8 cellular contexts compared by ENCODE assay signal in genomic region chr16:89720520-89720858, GRCh38. TPM values are rescaled to one million over a fixed set of nuclear protein-coding genes. Genes with fewer than 3 reads are reported as not detected.
DNase-seq lines count a peak whose midpoint lies in the region; ATAC-seq and TF ChIP-seq lines count a peak whose summit lies in the region.

No MANE protein-coding gene starts in this region.

- peak overlapping the region; percentile 86 for H3K27ac ChIP-seq in parathyroid adenoma

- peak; percentile 51 for DNase-seq in activated naive CD4-positive, alpha-beta T cell treated with anti-CD3 and anti-CD28 coated beads, Interleukin-2, amount 10 ng/mL, durations not matched to agents 7 days and 5 days
- no peak for DNase-seq in activated naive CD4-positive, alpha-beta T cell treated with Interleukin-2 at 50 U/mL for 16 hours
- DNase-seq in activated B cell treated with CpG ODN at 0.5 μM for 24 hours (no peak), glomerular visceral epithelial cell (ENCODE audit: extremely low spot score) (peak; percentile 16), KBM-7 (no peak), NCI-H2029 treated with DMSO at 0.1 percent for 48 hours (lab: John Stamatoyannopoulos, UW) (no peak)

- in situ Hi-C loops in KBM-7 (cut with MboI; ENCODE audit: low pct_unique_long_range_greater_than_20kb, low sequenced_read_pairs) = no loop called here

- H3K4me3 ChIP-seq in parathyroid adenoma (ENCODE audit: low read depth, low read length) = peak overlapping the region; percentile 78

- peak; percentile 22 for ATAC-seq in HG03045 (IDR thresholded peaks at IDR 0.05; ENCODE audit: unreplicated experiment)
- ATAC-seq in activated B cell treated with CpG ODN at 0.5 μM for 24 hours (ENCODE audit: low read depth) = peak; percentile 3

- H3K4me1 ChIP-seq in parathyroid adenoma = no peaks in the 10 kb centered on the region

- H3K27me3 ChIP-seq in parathyroid adenoma (ENCODE audit: control insufficient read depth, insufficient read depth, low read length) = no peaks in the 10 kb centered on the region

- peak overlapping the region; percentile 72 for H3K4me3 Mint-ChIP-seq in activated naive CD4-positive, alpha-beta T cell treated with anti-CD3 and anti-CD28 coated beads, Interleukin-2, amount 10 ng/mL, durations not matched to agents 7 days and 5 days
- H3K4me3 Mint-ChIP-seq in activated B cell treated with CpG ODN at 0.5 μM for 24 hours = peak overlapping the region; percentile 71

- H3K4me1 Mint-ChIP-seq in activated naive CD4-positive, alpha-beta T cell treated with anti-CD3 and anti-CD28 coated beads, Interleukin-2, amount 10 ng/mL, durations not matched to agents 7 days and 5 days = peaks cover 37% of the 10 kb centered on the region
- peaks cover 35% of the 10 kb centered on the region for H3K4me1 Mint-ChIP-seq in activated B cell treated with CpG ODN at 0.5 μM for 24 hours

- no peak for TF ChIP-seq CTCF in activated B cell treated with CpG ODN at 0.5 μM for 24 hours (IDR thresholded peaks at IDR 0.05)
- TF ChIP-seq CTCF in parathyroid adenoma (IDR thresholded peaks at IDR 0.05) = no peak

- no peaks in the 10 kb centered on the region for H3K36me3 ChIP-seq in parathyroid adenoma (ENCODE audit: control insufficient read depth, insufficient read depth, low read length)

- intact Hi-C loops in activated B cell treated with CpG ODN at 0.5 μM for 24 hours (cut with micrococcal nuclease) = loop anchor here (5.0 kb wide), 2 partner anchors 97 to 478 kb away; partner anchors contain the start of gene FANCA

- H3K36me3 Mint-ChIP-seq in activated naive CD4-positive, alpha-beta T cell treated with anti-CD3 and anti-CD28 coated beads, Interleukin-2, amount 10 ng/mL, durations not matched to agents 7 days and 5 days = peaks cover 30% of the 10 kb centered on the region
- peaks cover 23% of the 10 kb centered on the region for H3K36me3 Mint-ChIP-seq in activated B cell treated with CpG ODN at 0.5 μM for 24 hours (ENCODE audit: low read depth)

- H3K9me3 Mint-ChIP-seq in activated naive CD4-positive, alpha-beta T cell treated with anti-CD3 and anti-CD28 coated beads, Interleukin-2, amount 10 ng/mL, durations not matched to agents 7 days and 5 days = no peaks in the 10 kb centered on the region
- H3K9me3 Mint-ChIP-seq in activated B cell treated with CpG ODN at 0.5 μM for 24 hours = no peaks in the 10 kb centered on the region

- POLR2A ChIA-PET in activated B cell treated with CpG ODN at 0.5 μM for 24 hours (lab: Charles Lee) = interaction anchor here (0.8 to 1.2 kb wide), 5 partner anchors 10 to 96 kb away, joined by 3 to 4 read pairs (median 4); partner anchors contain the start of gene FANCA

- H3K27me3 Mint-ChIP-seq in activated naive CD4-positive, alpha-beta T cell treated with anti-CD3 and anti-CD28 coated beads, Interleukin-2, amount 10 ng/mL, durations not matched to agents 7 days and 5 days = peaks cover 9% of the 10 kb centered on the region
- no peaks in the 10 kb centered on the region for H3K27me3 Mint-ChIP-seq in activated B cell treated with CpG ODN at 0.5 μM for 24 hours

- peak overlapping the region; percentile 86 for H2AFZ ChIP-seq in parathyroid adenoma

- H3K9me3 ChIP-seq in parathyroid adenoma (ENCODE audit: control insufficient read depth, low read length) = no peaks in the 10 kb centered on the region

- peak overlapping the region; percentile 82 for H3K27ac Mint-ChIP-seq in activated naive CD4-positive, alpha-beta T cell treated with anti-CD3 and anti-CD28 coated beads, Interleukin-2, amount 10 ng/mL, durations not matched to agents 7 days and 5 days
- peak overlapping the region; percentile 57 for H3K27ac Mint-ChIP-seq in activated B cell treated with CpG ODN at 0.5 μM for 24 hours

- H3K4me2 ChIP-seq in parathyroid adenoma (ENCODE audit: low read length) = peak overlapping the region; percentile 90

- peak overlapping the region; percentile 49 for H3K9ac ChIP-seq in parathyroid adenoma

- H3K79me2 ChIP-seq in parathyroid adenoma = peaks cover 21% of the 10 kb centered on the region

- CTCF ChIA-PET in activated naive CD4-positive, alpha-beta T cell treated with anti-CD3 and anti-CD28 coated beads, Interleukin-2, amount 10 ng/mL, durations not matched to agents 7 days and 5 days (lab: Charles Lee) = interaction anchor here (1.3 to 3.7 kb wide), 2 partner anchors 12 to 14 kb away, joined by 3 to 13 read pairs; no protein-coding TSS in a partner anchor
- CTCF ChIA-PET in activated B cell treated with CpG ODN at 0.5 μM for 24 hours (lab: Charles Lee) = interaction anchor here (1.1 kb wide), 1 partner anchor 15 kb away, joined by 3 read pairs; no protein-coding TSS in a partner anchor

RNA-seq across cellular contexts. Expression of gene VPS9D1, which starts 0.2 kb away (rescaled TPM):
- 6.6 and 7.4 TPM in 2 replicates for total RNA-seq in activated B cell treated with CpG ODN at 0.5 μM for 24 hours

RNA-seq across cellular contexts. Expression of gene ZNF276, which starts 0.8 kb away (rescaled TPM):
- total RNA-seq in activated B cell treated with CpG ODN at 0.5 μM for 24 hours = 43.8 and 52.0 TPM in 2 replicates

RNA-seq across cellular contexts. Expression of gene SPATA2L, which starts 19.0 kb away (rescaled TPM):
- 6.9 and 7.0 TPM in 2 replicates for total RNA-seq in activated B cell treated with CpG ODN at 0.5 μM for 24 hours

RNA-seq across cellular contexts. Expression of gene CDK10, which starts 34.0 kb away (rescaled TPM):
- total RNA-seq in activated B cell treated with CpG ODN at 0.5 μM for 24 hours = 67.9 and 76.1 TPM in 2 replicates

Comparison
In these comparisons a context has a peak if more than half of its experiments do, and no peak if none do; other contexts are left out.
1. DNase-seq: peak in activated naive CD4-positive, alpha-beta T cell treated with anti-CD3 and anti-CD28 coated beads, Interleukin-2, amount 10 ng/mL, durations not matched to agents 7 days and 5 days (single experiment) and glomerular visceral epithelial cell (single experiment); none in activated naive CD4-positive, alpha-beta T cell treated with Interleukin-2 at 50 U/mL for 16 hours (single experiment), activated B cell treated with CpG ODN at 0.5 μM for 24 hours (single experiment), KBM-7 (single experiment) and NCI-H2029 treated with DMSO at 0.1 percent for 48 hours (single experiment).